In the genomic region with DNA sequence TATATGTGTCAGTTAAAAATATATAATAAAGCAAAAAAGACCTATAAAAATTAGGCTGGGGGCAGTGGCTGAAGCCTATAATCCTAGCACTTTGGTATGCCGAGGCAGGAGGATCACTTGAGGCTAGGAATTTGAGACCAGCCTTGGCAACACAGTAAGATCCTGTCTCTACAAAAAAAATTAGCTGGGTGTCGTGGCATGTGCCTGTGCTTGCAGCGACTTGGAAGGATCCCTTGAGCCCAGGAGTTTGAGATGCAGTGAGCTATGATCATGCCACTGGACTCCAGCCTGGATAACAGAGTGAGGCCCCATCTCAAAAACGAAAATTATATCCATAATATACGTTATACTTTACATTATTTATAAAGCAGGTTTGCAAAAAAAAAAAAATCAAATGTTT, we compare ENCODE assay signal across 18 cellular contexts. TPM values are rescaled to one million over a fixed set of nuclear protein-coding genes. Genes with fewer than 3 reads are reported as not detected.
DNase-seq lines count a peak whose midpoint lies in the region; ATAC-seq and TF ChIP-seq lines count a peak whose summit lies in the region.
"Had no signal": no experiment of that assay in that cellular context is flagged by ENCODE, and none has a peak within 500 bp of the region (broad histone marks: within the 10 kb centered on the region; RNA-seq: fewer than 3 reads in every experiment).

No MANE protein-coding gene starts in this region.

- H3K4me3 ChIP-seq in heart right ventricle = no peak overlapping the region
- no peak overlapping the region for H3K4me3 ChIP-seq in right atrium auricular region
- no peak overlapping the region for H3K4me3 ChIP-seq in right cardiac atrium (ENCODE audit: low read length)
- peak overlapping the region in 1 of 3 donors; percentile 56 for H3K4me3 ChIP-seq in skeletal muscle tissue (ENCODE audit: low read length in 3 of 3)
- no peak overlapping the region for H3K4me3 ChIP-seq in breast epithelium
- H3K4me3 ChIP-seq: HAP-1 had no signal

- H3K27me3 ChIP-seq in heart right ventricle (no peaks in the 10 kb centered on the region), right atrium auricular region (no peaks in the 10 kb centered on the region), right cardiac atrium (ENCODE audit: control insufficient read depth, insufficient read depth) (no peaks in the 10 kb centered on the region), skeletal muscle tissue (ENCODE audit: control insufficient read depth in 3 of 3, insufficient read depth in 3 of 3, low read length in 3 of 3) (no peaks in the 10 kb centered on the region), breast epithelium (no peaks in the 10 kb centered on the region)

- H3K36me3 ChIP-seq in heart right ventricle (no peaks in the 10 kb centered on the region), right atrium auricular region (no peaks in the 10 kb centered on the region), skeletal muscle tissue (ENCODE audit: control insufficient read depth in 3 of 3, insufficient read depth in 3 of 3, low read length in 3 of 3) (peaks cover 0 to 2% (median 0%) of the 10 kb centered on the region in 3 donors), breast epithelium (no peaks in the 10 kb centered on the region)
- H3K36me3 ChIP-seq: HAP-1 had no signal

- H3K27ac ChIP-seq in heart right ventricle (peak overlapping the region in 8 of 10 donors; percentile 19 to 72 (median 46)), right atrium auricular region (peak overlapping the region in 1 of 2 donors; percentile 72), right cardiac atrium (ENCODE audit: low read length) (peak overlapping the region; percentile 72), skeletal muscle tissue (ENCODE audit: low read depth, low read length) (peak overlapping the region; percentile 19), breast epithelium (no peak overlapping the region)

- intact Hi-C loops in heart right ventricle (cut with DNase I) = no loop called here
- intact Hi-C loops in right cardiac atrium (cut with DNase I) = no loop called here
- intact Hi-C loops in breast epithelium (cut with DNase I; ENCODE audit: low total_unique reads) = no loop called here

- no peak for TF ChIP-seq POLR2A in breast epithelium (IDR thresholded peaks at IDR 0.05)

- 41 to 49% methylated on average over 5 of the region's 5 CpGs for WGBS in heart right ventricle, 2 donors
- 50% methylated on average over 5 of the region's 5 CpGs for WGBS in right cardiac atrium

- DNase-seq in heart right ventricle = no peak
- DNase-seq in right atrium auricular region (ENCODE audit: low spot score) = no peak
- peak in 1 of 3 donors; percentile 12 for DNase-seq in right cardiac atrium
- DNase-seq in GM03348 (ENCODE audit: low spot score) = no peak
- no peak for DNase-seq in breast epithelium (ENCODE audit: low spot score in 2 of 2)
- DNase-seq: C1 segment of cervical spinal cord; Calu3; CD4-positive, alpha-beta memory T cell; COR-L47; DMS53; DMS79 treated with DMSO at 0.1 percent for 48 hours; GF-D8; GOT3; HFFc6 had no signal

- H3K9ac ChIP-seq in skeletal muscle tissue (ENCODE audit: low read depth in 1 of 3, low read length in 3 of 3) = no peak overlapping the region

- H3K9me3 ChIP-seq in heart right ventricle (no peaks in the 10 kb centered on the region), right atrium auricular region (no peaks in the 10 kb centered on the region), right cardiac atrium (ENCODE audit: control insufficient read depth, low read length) (no peaks in the 10 kb centered on the region), skeletal muscle tissue (ENCODE audit: control insufficient read depth in 3 of 3, low read length in 3 of 3) (no peaks in the 10 kb centered on the region), breast epithelium (no peaks in the 10 kb centered on the region)
- H3K9me3 ChIP-seq: HAP-1 had no signal

- TF ChIP-seq CTCF in heart right ventricle (IDR thresholded peaks at IDR 0.05) (no peak), right atrium auricular region (IDR thresholded peaks at IDR 0.05) (no peak), breast epithelium (IDR thresholded peaks at IDR 0.05) (no peak)

- H3K4me1 ChIP-seq in heart right ventricle (peaks cover 0 to 17% (median 3%) of the 10 kb centered on the region in 9 donors), right atrium auricular region (no peaks in the 10 kb centered on the region), right cardiac atrium (ENCODE audit: control insufficient read depth, insufficient read depth, low read length) (no peaks in the 10 kb centered on the region), skeletal muscle tissue (ENCODE audit: control insufficient read depth in 3 of 3, insufficient read depth in 3 of 3, low read length in 3 of 3) (peaks cover 19 to 24% (median 21%) of the 10 kb centered on the region in 3 donors), breast epithelium (no peaks in the 10 kb centered on the region)

- ATAC-seq in heart right ventricle (peak in 2 of 8 donors; percentile 40 to 62), right cardiac atrium (peak in 1 of 2 donors; percentile 38)

RNA-seq across cellular contexts. Expression of gene TRDN, which starts 20.7 kb away (rescaled TPM):
- total RNA-seq in heart right ventricle = 100 to 1,000 TPM; 328 to 484 (median 437) TPM
- polyA plus RNA-seq in heart right ventricle = 1,000 to 10,000 TPM in 1 of 2 donors, 10 to 100 TPM in 1; 37.6 to 1,141 TPM
- total RNA-seq in right atrium auricular region = 100 to 1,000 TPM in 1 of 2 donors, 10 to 100 TPM in 1; 90.2 to 217 TPM
- total RNA-seq in right cardiac atrium = 100 to 1,000 TPM; 261 to 360 (median 289) TPM
- 175 TPM for polyA plus RNA-seq in right cardiac atrium
- 73.1 TPM for total RNA-seq in skeletal muscle tissue
- under 1 TPM in 1 of 3 donors, not detected in 2; 0.96 TPM for total RNA-seq in breast epithelium
- total RNA-seq: Calu3; CD4-positive, alpha-beta memory T cell; G401; HFFc6 had no signal
- polyA plus RNA-seq: BJ; CD4-positive, alpha-beta memory T cell had no signal

Comparison
In these comparisons a context has a peak if more than half of its experiments do, and no peak if none do; other contexts are left out.
1. H3K27ac ChIP-seq: peak in heart right ventricle (8 of 10), right cardiac atrium (single experiment) and skeletal muscle tissue (single experiment); none in breast epithelium (0 of 2).
2. RNA of gene TRDN, which starts 20.7 kb away (total RNA-seq): 328 to 484 TPM in heart right ventricle, 261 to 360 TPM in right cardiac atrium, 90.2 to 217 TPM in right atrium auricular region and 73.1 TPM in skeletal muscle tissue (single experiment); 0.96 TPM in breast epithelium; every median in the first group is over 10 times any median in the second.